9 cellular contexts compared by ENCODE assay signal in the genomic region with DNA sequence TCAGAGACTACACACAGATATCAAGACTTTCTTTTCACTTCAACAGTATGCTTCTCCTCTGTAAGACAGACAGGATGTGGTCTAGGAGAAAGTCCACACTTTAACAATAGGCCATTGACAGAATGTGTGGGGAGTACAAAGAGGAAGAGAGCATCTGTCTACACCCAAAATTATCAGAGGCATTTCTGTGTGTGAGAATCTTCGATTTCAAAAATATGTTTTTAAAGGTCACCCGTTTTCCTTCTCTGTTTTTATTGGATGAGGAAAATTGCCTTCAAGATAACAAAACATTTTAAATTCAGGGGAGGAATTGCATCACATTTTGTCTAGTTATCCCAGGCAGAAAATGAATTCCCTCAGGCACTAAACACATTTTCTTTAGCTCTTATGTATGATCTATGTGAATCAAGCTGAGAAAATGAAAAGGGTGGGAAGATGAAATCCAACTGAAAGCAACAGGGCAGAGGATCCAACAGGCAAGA. TPM values are rescaled to one million over a fixed set of nuclear protein-coding genes. Genes with fewer than 3 reads are reported as not detected.
DNase-seq lines count a peak whose midpoint lies in the region; ATAC-seq and TF ChIP-seq lines count a peak whose summit lies in the region.
"Had no signal": no experiment of that assay in that cellular context is flagged by ENCODE, and none has a peak within 500 bp of the region (broad histone marks: within the 10 kb centered on the region; RNA-seq: fewer than 3 reads in every experiment).

No MANE protein-coding gene starts in this region.

- no peak overlapping the region for H3K4me3 ChIP-seq in fibroblast of pulmonary artery (replicated peaks; ENCODE audit: low read depth, low read length)
- H3K4me3 ChIP-seq in gastrocnemius medialis, result no peak overlapping the region

- intact Hi-C loops in gastrocnemius medialis (cut with DNase I; ENCODE audit: low total_unique reads), result no loop called here
- intact Hi-C loops in activated naive CD4-positive, alpha-beta T cell treated with anti-CD3 and anti-CD28 coated beads for 36 hours (cut with micrococcal nuclease), result no loop called here

- H3K4me3 Mint-ChIP-seq in activated naive CD4-positive, alpha-beta T cell treated with anti-CD3 and anti-CD28 coated beads for 36 hours, result no peak overlapping the region

- no peak overlapping the region for H3K27ac Mint-ChIP-seq in activated naive CD4-positive, alpha-beta T cell treated with anti-CD3 and anti-CD28 coated beads for 36 hours

- no peaks in the 10 kb centered on the region for H3K27me3 Mint-ChIP-seq in activated naive CD4-positive, alpha-beta T cell treated with anti-CD3 and anti-CD28 coated beads for 36 hours (ENCODE audit: low read depth)
- H3K27me3 Mint-ChIP-seq: brain had no signal

- no peaks in the 10 kb centered on the region for H3K27me3 ChIP-seq in gastrocnemius medialis

- DNase-seq in EL (peak; percentile 4), Kasumi-1 (lab: John Stamatoyannopoulos, UW) (peak; percentile 59 to 64), fibroblast of pulmonary artery (ENCODE audit: low read depth) (peak; percentile 70), gastrocnemius medialis (no peak), NCI-H526 treated with DMSO at 0.1 percent for 48 hours (lab: John Stamatoyannopoulos, UW) (no peak)
- DNase-seq in activated naive CD4-positive, alpha-beta T cell treated with anti-CD3 and anti-CD28 coated beads for 36 hours, result no peak

- no peaks in the 10 kb centered on the region for H3K9me3 Mint-ChIP-seq in activated naive CD4-positive, alpha-beta T cell treated with anti-CD3 and anti-CD28 coated beads for 36 hours
- H3K9me3 Mint-ChIP-seq: brain had no signal

- TF ChIP-seq POLR2A in gastrocnemius medialis (IDR thresholded peaks at IDR 0.05), result no peak

- TF ChIP-seq CTCF in fibroblast of pulmonary artery (IDR thresholded peaks at IDR 0.05; ENCODE audit: low read length, missing control alignments), result no peak
- TF ChIP-seq CTCF in gastrocnemius medialis (IDR thresholded peaks at IDR 0.05 in 4 of 5, conservative IDR thresholded peaks at IDR 0.05 in 1 of 5), result no peak

- CTCF ChIA-PET in activated naive CD4-positive, alpha-beta T cell treated with anti-CD3 and anti-CD28 coated beads for 36 hours (lab: Charles Lee), result no interaction called here

- H3K36me3 ChIP-seq in gastrocnemius medialis, result no peaks in the 10 kb centered on the region

- H3K9me3 ChIP-seq in gastrocnemius medialis, result no peaks in the 10 kb centered on the region

- H3K27ac ChIP-seq in gastrocnemius medialis, result no peak overlapping the region

- H3K4me1 ChIP-seq in gastrocnemius medialis, result peaks cover 7 to 14% of the 10 kb centered on the region in 2 donors

- no peaks in the 10 kb centered on the region for H3K36me3 Mint-ChIP-seq in activated naive CD4-positive, alpha-beta T cell treated with anti-CD3 and anti-CD28 coated beads for 36 hours (ENCODE audit: low read depth)
- H3K36me3 Mint-ChIP-seq: brain had no signal

- in situ Hi-C loops in gastrocnemius medialis (cut with MboI; ENCODE audit: low sequenced_read_pairs in 4 of 4), result no loop called here

- H3K4me1 Mint-ChIP-seq in activated naive CD4-positive, alpha-beta T cell treated with anti-CD3 and anti-CD28 coated beads for 36 hours (ENCODE audit: low read depth), result no peaks in the 10 kb centered on the region

- ATAC-seq in GM21529 (IDR thresholded peaks at IDR 0.05; ENCODE audit: unreplicated experiment), result peak; percentile 99
- ATAC-seq in gastrocnemius medialis, result no peak
- no peak for ATAC-seq in activated CD4-positive, CD25-positive, alpha-beta regulatory T cell treated with anti-CD3 and anti-CD28 coated beads, Interleukin-2, amount 50 U/mL, for 24 hours

RNA-seq across cellular contexts. Expression of gene NAV3, which starts 16.4 kb away (rescaled TPM):
- total RNA-seq in gastrocnemius medialis, result 1 to 10 TPM in 3 of 4 donors, under 1 TPM in 1; 0.87 to 2.5 (median 2.0) TPM
- not detected for total RNA-seq in activated naive CD4-positive, alpha-beta T cell treated with anti-CD3 and anti-CD28 coated beads for 36 hours

Comparison
In these comparisons a context has a peak if more than half of its experiments do, and no peak if none do; other contexts are left out.
1. DNase-seq: peak in EL (single experiment), Kasumi-1 (2 of 2) and fibroblast of pulmonary artery (single experiment); none in gastrocnemius medialis (0 of 2), activated naive CD4-positive, alpha-beta T cell treated with anti-CD3 and anti-CD28 coated beads for 36 hours (single experiment) and NCI-H526 treated with DMSO at 0.1 percent for 48 hours (single experiment).